In the genomic region with DNA sequence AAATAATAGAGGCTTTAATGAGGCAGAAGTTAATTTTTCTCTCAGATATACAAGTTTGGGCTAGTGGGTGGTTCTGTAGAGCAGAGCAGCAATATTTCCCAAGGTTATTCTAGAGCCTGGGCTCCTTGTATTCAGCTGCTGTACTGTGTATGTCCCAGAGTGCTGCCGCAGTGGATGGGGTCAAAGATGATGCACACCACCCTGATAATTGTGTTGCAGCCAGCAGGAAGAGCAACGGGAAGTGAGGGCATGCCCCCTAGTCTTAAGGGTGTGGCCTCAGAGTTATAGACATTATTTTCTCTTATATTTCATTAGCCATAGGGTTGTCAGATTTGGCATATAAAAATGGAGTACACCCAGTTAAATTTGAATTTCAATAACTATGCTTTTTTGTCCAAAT, we compare ENCODE assay signal across 32 cellular contexts. TPM values are rescaled to one million over a fixed set of nuclear protein-coding genes. Genes with fewer than 3 reads are reported as not detected.
"Had no signal": no experiment of that assay in that cellular context is flagged by ENCODE, and none has a peak within 500 bp of the region (broad histone marks: within the 10 kb centered on the region; RNA-seq: fewer than 3 reads in every experiment).

No MANE protein-coding gene starts in this region.

- H3K27ac ChIP-seq: coronary artery, esophagus muscularis mucosa, foreskin keratinocyte, gastroesophageal sphincter, heart right ventricle, left ventricle myocardium inferior had no signal

- H3K36me3 ChIP-seq: esophagus muscularis mucosa, gastroesophageal sphincter, heart right ventricle, left ventricle myocardium inferior had no signal

- H3K9me3 ChIP-seq: esophagus muscularis mucosa, gastroesophageal sphincter, heart right ventricle, left ventricle myocardium inferior had no signal

- ATAC-seq: effector memory CD8-positive, alpha-beta T cell; foreskin keratinocyte; gastroesophageal sphincter; heart right ventricle; left colon; left lobe of liver; naive thymus-derived CD4-positive, alpha-beta T cell; natural killer cell had no signal

- DNase-seq: effector CD8-positive, alpha-beta T cell; effector memory CD8-positive, alpha-beta T cell; endodermal cell; foreskin keratinocyte; glutamatergic neuron; head of caudate nucleus; heart right ventricle; hippocampal formation; left colon; left ventricle myocardium inferior; mammary epithelial cell; mesendoderm; midbrain; naive thymus-derived CD4-positive, alpha-beta T cell; natural killer cell had no signal

- H3K4me3 ChIP-seq: coronary artery, esophagus muscularis mucosa, gastroesophageal sphincter, heart right ventricle, left ventricle myocardium inferior, lung had no signal

- H3K27me3 ChIP-seq: foreskin keratinocyte had no signal

- H3K4me1 ChIP-seq: esophagus muscularis mucosa, foreskin keratinocyte, gastroesophageal sphincter, heart right ventricle, left ventricle myocardium inferior had no signal

- FAIRE-seq: colon, endometrium, frontal cortex, islet of Langerhans, keratinocyte had no signal

RNA-seq across cellular contexts. Expression of gene KIF4B, which starts 23.9 kb away (rescaled TPM):
- total RNA-seq: epithelial cell of proximal tubule, fibroblast of villous mesenchyme, kidney epithelial cell, left colon, left lobe of liver, left ventricle myocardium inferior, lower leg skin, lung, mammary epithelial cell, mononuclear cell, mucosa of gallbladder, natural killer cell had no signal
- polyA plus RNA-seq: esophagus; foreskin keratinocyte; heart right ventricle; keratinocyte; naive thymus-derived CD4-positive, alpha-beta T cell had no signal
